ENCODE assay signal across 1 cellular context in the genomic region with DNA sequence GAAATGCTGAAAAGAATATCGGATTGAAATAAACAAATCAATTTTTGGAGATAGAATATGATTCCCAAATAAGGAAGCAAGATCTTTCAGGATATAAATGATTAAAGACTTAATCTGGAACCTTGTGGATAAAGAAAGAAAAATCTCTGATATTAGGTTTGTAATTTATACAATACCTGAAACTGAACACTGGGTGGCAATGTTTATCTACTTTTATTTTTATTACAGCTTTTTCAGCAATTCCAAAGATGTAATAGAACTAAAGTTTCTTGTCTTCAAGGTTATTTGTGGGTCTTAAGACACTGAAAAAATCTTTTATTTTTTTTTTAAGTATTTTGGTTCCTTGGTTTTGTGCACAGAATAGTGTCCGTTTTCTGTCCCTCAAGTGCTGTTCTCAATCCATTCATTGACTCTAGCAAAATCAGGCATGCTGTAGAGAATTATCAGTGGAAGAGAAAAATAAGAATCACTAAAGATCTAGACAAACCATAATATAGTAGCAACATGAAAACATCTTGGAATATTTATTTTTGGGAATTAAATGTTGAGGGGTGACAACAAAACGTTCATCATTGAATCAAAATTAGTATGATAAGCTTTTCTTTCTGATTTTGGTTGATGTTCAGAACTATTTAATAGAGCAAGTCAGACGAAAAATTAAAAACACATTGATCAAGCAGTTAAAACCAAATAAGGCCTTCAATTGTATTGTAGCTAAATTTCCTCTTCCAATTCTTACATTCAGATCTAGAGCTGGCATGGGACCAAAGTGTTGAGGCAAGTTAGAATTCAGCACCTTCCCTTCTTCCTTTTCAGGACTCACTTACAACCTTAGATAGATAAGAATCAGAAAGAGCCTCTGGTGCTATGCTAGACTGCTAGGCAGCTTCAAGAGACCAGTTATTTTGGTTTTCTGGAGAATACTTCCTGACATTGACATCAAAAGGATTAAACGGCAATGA.
A peak's percentile ranks its signal among the peaks of the same experiment; 100 is the strongest.
TF ChIP-seq lines count a peak whose summit lies in the region.

No MANE protein-coding gene starts in this region.

TF ChIP-seq in HEK293, 187 proteins besides CTCF, POLR2A, EP300 and RAD21 (continued from another document):
- TF ChIP-seq ZNF341 (tag by site-specific recombination; IDR thresholded peaks at IDR 0.05; ENCODE audit: low read depth) (no peak), ZNF132 (tag by site-specific recombination; IDR thresholded peaks at IDR 0.05; ENCODE audit: borderline replicate concordance) (no peak), TCF7L2 (IDR thresholded peaks at IDR 0.05; ENCODE audit: borderline replicate concordance, low read depth, low read length) (peak; percentile 66; the same call in 1 of the 2 replicates), TRIM28 (IDR thresholded peaks at IDR 0.05; ENCODE audit: borderline replicate concordance, low read length) (peak; percentile 81; the same call in 1 of the 2 replicates), ZNF248 (tag by site-specific recombination; IDR thresholded peaks at IDR 0.05) (no peak)
- TF ChIP-seq, protein P1, sequence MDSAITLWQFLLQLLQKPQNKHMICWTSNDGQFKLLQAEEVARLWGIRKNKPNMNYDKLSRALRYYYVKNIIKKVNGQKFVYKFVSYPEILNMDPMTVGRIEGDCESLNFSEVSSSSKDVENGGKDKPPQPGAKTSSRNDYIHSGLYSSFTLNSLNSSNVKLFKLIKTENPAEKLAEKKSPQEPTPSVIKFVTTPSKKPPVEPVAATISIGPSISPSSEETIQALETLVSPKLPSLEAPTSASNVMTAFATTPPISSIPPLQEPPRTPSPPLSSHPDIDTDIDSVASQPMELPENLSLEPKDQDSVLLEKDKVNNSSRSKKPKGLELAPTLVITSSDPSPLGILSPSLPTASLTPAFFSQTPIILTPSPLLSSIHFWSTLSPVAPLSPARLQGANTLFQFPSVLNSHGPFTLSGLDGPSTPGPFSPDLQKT (IDR thresholded peaks at IDR 0.05; ENCODE audit: borderline replicate concordance, low read depth, low read length), result peak; percentile 60; the same call in 1 of the 2 replicates
